Comparison of ENCODE assay signal across 11 cellular contexts in genomic region chr4:137610960-137611359, GRCh38.
A peak's percentile ranks its signal among the peaks of the same experiment; 100 is the strongest.
DNase-seq lines count a peak whose midpoint lies in the region; ATAC-seq and TF ChIP-seq lines count a peak whose summit lies in the region.
"Had no signal": no experiment of that assay in that cellular context is flagged by ENCODE, and none has a peak within 500 bp of the region (broad histone marks: within the 10 kb centered on the region; RNA-seq: fewer than 3 reads in every experiment).

No MANE protein-coding gene starts in this region.

- no peak overlapping the region for H2BK15ac ChIP-seq in mesenchymal stem cell (ENCODE audit: low read depth, poor library complexity, severe bottlenecking)

- DNase-seq in DMS53 treated with DMSO at 0.1 percent for 48 hours (lab: John Stamatoyannopoulos, UW; ENCODE audit: unreplicated experiment) (peak; percentile 1), WTC11 (ENCODE audit: low spot score) (peak; percentile 32), mesenchymal stem cell (peak; percentile 41), NCI-H146 (lab: John Stamatoyannopoulos, UW) (no peak), SIG-M5 treated with dmso at 0.1 percent for 504 hours (lab: John Stamatoyannopoulos, UW; ENCODE audit: unreplicated experiment) (no peak)
- DNase-seq: activated CD4-positive, alpha-beta T cell treated with anti-CD3 and anti-CD28 coated beads, Interleukin-2, amount 10 ng/mL, durations not matched to agents 7 days and 5 days had no signal

- H3K4me1 ChIP-seq in mesenchymal stem cell (ENCODE audit: control insufficient read depth, insufficient read depth, low read depth, low read length), result no peaks in the 10 kb centered on the region

- 96% methylated on average over 2 of the region's 2 CpGs for WGBS in mesenchymal stem cell

- 0 out of 2 replicates have a peak, but pooled peaks cover 5% of the 10 kb centered on the region for H3K9me3 Mint-ChIP-seq in WTC11
- H3K9me3 Mint-ChIP-seq: activated CD4-positive, alpha-beta T cell treated with anti-CD3 and anti-CD28 coated beads, Interleukin-2, amount 10 ng/mL, durations not matched to agents 7 days and 5 days; memory B cell had no signal

- peak overlapping the region; percentile 15 to 88 for H3K4ac ChIP-seq in mesenchymal stem cell (ENCODE audit: low read depth in 1 of 2, low read length in 2 of 2)

- H3K36me3 Mint-ChIP-seq in WTC11, result 0 out of 2 replicates have a peak, but pooled peaks cover 4% of the 10 kb centered on the region
- H3K36me3 Mint-ChIP-seq: memory B cell had no signal

- peak overlapping the region; percentile 92 for H3K9ac ChIP-seq in mesenchymal stem cell (ENCODE audit: low read length)

- H3K18ac ChIP-seq in mesenchymal stem cell (ENCODE audit: low read depth in 1 of 2, low read length in 2 of 2), result peak overlapping the region; percentile 78 to 94

- H2AK5ac ChIP-seq in mesenchymal stem cell (ENCODE audit: low read length, severe bottlenecking), result no peak overlapping the region

- H3K27ac ChIP-seq in mesenchymal stem cell (ENCODE audit: low read length, poor library complexity, severe bottlenecking), result no peak overlapping the region
- H3K27ac ChIP-seq: coronary artery had no signal

- H4K8ac ChIP-seq in mesenchymal stem cell (ENCODE audit: low read length), result peak overlapping the region; percentile 66

- peak; percentile 50 for ATAC-seq in HG03066 (IDR thresholded peaks at IDR 0.05; ENCODE audit: low read depth, unreplicated experiment)
- peak; percentile 88 for ATAC-seq in WTC11
- ATAC-seq in GM21825 (IDR thresholded peaks at IDR 0.05; ENCODE audit: unreplicated experiment), result no peak
- no peak for ATAC-seq in HG02870 (IDR thresholded peaks at IDR 0.05; ENCODE audit: unreplicated experiment)

- no peak overlapping the region for H3K14ac ChIP-seq in mesenchymal stem cell (ENCODE audit: low read length in 2 of 2)

- peak overlapping the region; percentile 59 to 94 for H2BK12ac ChIP-seq in mesenchymal stem cell (ENCODE audit: low read length in 2 of 2)

- H3K4me3 Mint-ChIP-seq in WTC11, result no peak overlapping the region
- H3K4me3 Mint-ChIP-seq: activated CD4-positive, alpha-beta T cell treated with anti-CD3 and anti-CD28 coated beads, Interleukin-2, amount 10 ng/mL, durations not matched to agents 7 days and 5 days; memory B cell had no signal

- H3K27me3 ChIP-seq in mesenchymal stem cell (ENCODE audit: control insufficient read depth in 1 of 2, insufficient read depth in 1 of 2, low read length in 2 of 2), result no peaks in the 10 kb centered on the region

- no peaks in the 10 kb centered on the region for H3K79me1 ChIP-seq in mesenchymal stem cell (replicated peaks; ENCODE audit: low read length, poor library complexity, severe bottlenecking)

- H3K36me3 ChIP-seq in mesenchymal stem cell (ENCODE audit: control insufficient read depth in 1 of 2, insufficient read depth in 2 of 2, low read depth in 1 of 2, low read length in 2 of 2), result no peaks in the 10 kb centered on the region

- POLR2A ChIA-PET in WTC11 (lab: Charles Lee), result no interaction called here

- peak overlapping the region; percentile 42 for H2BK120ac ChIP-seq in mesenchymal stem cell (ENCODE audit: low read depth, low read length)

- peaks cover 39% of the 10 kb centered on the region for H3K4me1 Mint-ChIP-seq in WTC11
- H3K4me1 Mint-ChIP-seq: activated CD4-positive, alpha-beta T cell treated with anti-CD3 and anti-CD28 coated beads, Interleukin-2, amount 10 ng/mL, durations not matched to agents 7 days and 5 days; memory B cell had no signal

- H3K27ac Mint-ChIP-seq in WTC11, result no peak overlapping the region
- H3K27ac Mint-ChIP-seq: activated CD4-positive, alpha-beta T cell treated with anti-CD3 and anti-CD28 coated beads, Interleukin-2, amount 10 ng/mL, durations not matched to agents 7 days and 5 days; memory B cell had no signal

- H3K4me3 ChIP-seq in mesenchymal stem cell (ENCODE audit: insufficient read depth in 1 of 2, low read depth in 1 of 2, low read length in 2 of 2), result peak overlapping the region in 1 of 2 experiments; percentile 69
- H3K4me3 ChIP-seq: coronary artery had no signal

- H3K9me3 ChIP-seq in mesenchymal stem cell (ENCODE audit: control insufficient read depth, low read length), result no peaks in the 10 kb centered on the region

- no peak overlapping the region for H4K91ac ChIP-seq in mesenchymal stem cell (ENCODE audit: low read length)

- CTCF ChIA-PET in WTC11 (lab: Charles Lee), result no interaction called here

- H2BK5ac ChIP-seq in mesenchymal stem cell (ENCODE audit: low read depth, low read length, poor library complexity, severe bottlenecking), result no peak overlapping the region

- H3K23ac ChIP-seq in mesenchymal stem cell (ENCODE audit: low read length in 2 of 2), result no peak overlapping the region

- H3K27me3 Mint-ChIP-seq in WTC11 (ENCODE audit: low read depth), result no peaks in the 10 kb centered on the region
- H3K27me3 Mint-ChIP-seq: activated CD4-positive, alpha-beta T cell treated with anti-CD3 and anti-CD28 coated beads, Interleukin-2, amount 10 ng/mL, durations not matched to agents 7 days and 5 days; memory B cell had no signal

- no peak overlapping the region for H2AFZ ChIP-seq in mesenchymal stem cell (ENCODE audit: low read depth, low read length)

- H3K4me2 ChIP-seq in mesenchymal stem cell (ENCODE audit: low read length, poor library complexity, severe bottlenecking), result no peak overlapping the region

- TF ChIP-seq CTCF in WTC11 (IDR thresholded peaks at IDR 0.05), result peak; percentile 48

TF ChIP-seq in WTC11, 78 proteins besides CTCF, POLR2A, EP300 and RAD21 (continues in another document):
- no peak for TF ChIP-seq PREB (CRISPR knock-in tag; IDR thresholded peaks at IDR 0.05; ENCODE audit: borderline replicate concordance)
- no peak for TF ChIP-seq ZNF671 (CRISPR knock-in tag; IDR thresholded peaks at IDR 0.05)
- TF ChIP-seq ARID4B (CRISPR knock-in tag; IDR thresholded peaks at IDR 0.05; ENCODE audit: borderline replicate concordance), result no peak
- TF ChIP-seq, protein P1, sequence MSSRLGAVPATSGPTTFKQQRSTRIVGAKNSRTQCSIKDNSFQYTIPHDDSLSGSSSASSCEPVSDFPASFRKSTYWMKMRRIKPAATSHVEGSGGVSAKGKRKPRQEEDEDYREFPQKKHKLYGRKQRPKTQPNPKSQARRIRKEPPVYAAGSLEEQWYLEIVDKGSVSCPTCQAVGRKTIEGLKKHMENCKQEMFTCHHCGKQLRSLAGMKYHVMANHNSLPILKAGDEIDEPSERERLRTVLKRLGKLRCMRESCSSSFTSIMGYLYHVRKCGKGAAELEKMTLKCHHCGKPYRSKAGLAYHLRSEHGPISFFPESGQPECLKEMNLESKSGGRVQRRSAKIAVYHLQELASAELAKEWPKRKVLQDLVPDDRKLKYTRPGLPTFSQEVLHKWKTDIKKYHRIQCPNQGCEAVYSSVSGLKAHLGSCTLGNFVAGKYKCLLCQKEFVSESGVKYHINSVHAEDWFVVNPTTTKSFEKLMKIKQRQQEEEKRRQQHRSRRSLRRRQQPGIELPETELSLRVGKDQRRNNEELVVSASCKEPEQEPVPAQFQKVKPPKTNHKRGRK (CRISPR knock-in tag; IDR thresholded peaks at IDR 0.05; ENCODE audit: borderline replicate concordance), result no peak

Comparison
In these comparisons a context has a peak if more than half of its experiments do, and no peak if none do; other contexts are left out.
1. DNase-seq: peak in DMS53 treated with DMSO at 0.1 percent for 48 hours (single experiment), WTC11 (single experiment) and mesenchymal stem cell (single experiment); none in NCI-H146 (single experiment) and SIG-M5 treated with dmso at 0.1 percent for 504 hours (single experiment).
2. ATAC-seq: peak in HG03066 (single experiment) and WTC11 (single experiment); none in GM21825 (single experiment) and HG02870 (single experiment).